Comparison of ENCODE assay signal across 8 cellular contexts in the genomic region with DNA sequence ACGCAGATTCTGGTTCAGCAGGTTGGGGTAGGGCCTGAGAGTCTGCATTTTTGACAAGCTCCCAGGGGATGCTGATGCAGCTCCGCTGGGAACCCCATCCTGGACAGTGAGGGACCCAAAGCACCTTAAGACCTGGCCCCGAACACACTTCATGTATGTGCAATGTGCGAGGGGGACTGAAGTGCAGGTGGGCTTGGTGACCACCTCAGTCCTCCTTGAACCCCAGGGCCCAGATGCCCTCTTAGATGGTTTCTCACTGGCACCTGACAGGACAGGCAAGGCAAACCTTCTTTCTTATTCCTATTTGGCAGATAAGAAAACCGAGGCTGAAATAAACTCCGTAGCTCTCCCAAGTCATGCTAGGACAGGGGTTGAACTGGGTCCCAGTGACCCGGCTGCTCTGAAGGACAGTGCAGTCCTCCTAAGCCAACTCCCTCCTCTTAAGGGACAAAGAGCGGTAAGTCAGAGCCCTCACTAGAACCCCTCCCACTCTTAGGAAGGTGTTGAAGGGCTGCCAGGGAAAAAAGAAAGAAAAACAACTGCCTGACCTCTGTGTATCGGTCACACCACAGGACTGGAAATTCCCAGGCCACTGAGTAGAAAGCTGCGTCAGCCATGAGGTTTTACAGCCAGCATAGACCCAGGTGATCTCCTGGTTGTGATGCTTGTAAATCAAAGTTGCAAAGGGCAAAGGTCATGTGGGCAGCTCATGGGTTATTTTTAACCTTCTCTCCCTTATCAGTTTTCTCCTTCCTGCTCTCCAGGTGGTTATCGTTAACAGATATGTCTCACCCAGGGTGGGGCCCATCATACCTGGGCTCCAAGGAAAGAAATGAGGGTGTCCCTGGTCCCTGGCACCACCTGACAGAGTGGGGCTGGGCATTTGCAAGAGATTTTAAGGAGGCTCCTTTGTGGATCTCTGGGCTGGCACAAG.
A peak's percentile ranks its signal among the peaks of the same experiment; 100 is the strongest.
DNase-seq lines count a peak whose midpoint lies in the region; ATAC-seq, FAIRE-seq and TF ChIP-seq lines count a peak whose summit lies in the region.

No MANE protein-coding gene starts in this region.

- H3K4me2 ChIP-seq in OCI-LY1 (ENCODE audit: low read length), result no peak overlapping the region

- H3K79me2 ChIP-seq in OCI-LY1 (ENCODE audit: insufficient read depth, low read length), result no peaks in the 10 kb centered on the region

- no peak overlapping the region for H2AFZ ChIP-seq in OCI-LY1 (ENCODE audit: low read length)

- H3K9ac ChIP-seq in OCI-LY1 (ENCODE audit: low read length) (no peak overlapping the region), rectal smooth muscle tissue (ENCODE audit: low read length) (no peak overlapping the region)

- no peak overlapping the region for H3K27ac ChIP-seq in HEK293 (ENCODE audit: extremely low read depth, low read depth, low read length)
- peak overlapping the region; percentile 1 for H3K27ac ChIP-seq in OCI-LY1 (ENCODE audit: low read depth, low read length, poor library complexity, severe bottlenecking)
- no peak overlapping the region for H3K27ac ChIP-seq in rectal smooth muscle tissue (ENCODE audit: low read depth, low read length)

- no peak for TF ChIP-seq CTCF in HEK293 (tag by site-specific recombination; IDR thresholded peaks at IDR 0.05)
- TF ChIP-seq CTCF in OCI-LY1 (IDR thresholded peaks at IDR 0.05; ENCODE audit: low read length), result no peak
- TF ChIP-seq CTCF in epithelial cell of esophagus (IDR thresholded peaks at IDR 0.05; ENCODE audit: insufficient read depth, low read depth, low read length, missing control alignments), result no peak
- TF ChIP-seq CTCF in D721Med (IDR thresholded peaks at IDR 0.05; ENCODE audit: insufficient read depth, missing control alignments), result no peak

- H4K20me1 ChIP-seq in OCI-LY1 (ENCODE audit: insufficient read depth, low read length), result no peaks in the 10 kb centered on the region

- CTCF ChIA-PET in HEK293 (lab: Yijun Ruan, JAX), result no interaction called here

- DNase-seq in epithelial cell of esophagus (ENCODE audit: low read depth), result peak; percentile 47
- DNase-seq in D721Med (ENCODE audit: insufficient read length, low spot score), result no peak
- no peak for DNase-seq in amygdala (lab: John Stamatoyannopoulos, UW)
- DNase-seq in effector CD4-positive, alpha-beta T cell, result no peak

- H3K9me3 ChIP-seq in HEK293 (ENCODE audit: control insufficient read depth, insufficient read depth, low read depth, low read length) (no peaks in the 10 kb centered on the region), OCI-LY1 (ENCODE audit: low read length) (no peaks in the 10 kb centered on the region)

- H3K4me1 ChIP-seq in HEK293 (ENCODE audit: control insufficient read depth, insufficient read depth, low read length) (no peaks in the 10 kb centered on the region), OCI-LY1 (ENCODE audit: insufficient read depth, low read length, severe bottlenecking) (peaks cover 36% of the 10 kb centered on the region), rectal smooth muscle tissue (ENCODE audit: control insufficient read depth, insufficient read depth, low read length) (peaks cover 3% of the 10 kb centered on the region)

- H3K27me3 ChIP-seq in OCI-LY1 (ENCODE audit: insufficient read depth, low read length) (no peaks in the 10 kb centered on the region), rectal smooth muscle tissue (ENCODE audit: control insufficient read depth, insufficient read depth, low read length) (no peaks in the 10 kb centered on the region)

- no peaks in the 10 kb centered on the region for H3F3A ChIP-seq in OCI-LY1 (ENCODE audit: insufficient read depth, low read length)

- H3K4me3 ChIP-seq in HEK293 (ENCODE audit: low read depth, low read length) (no peak overlapping the region), OCI-LY1 (ENCODE audit: low read depth, low read length, poor library complexity, severe bottlenecking) (no peak overlapping the region), epithelial cell of esophagus (ENCODE audit: low read length) (no peak overlapping the region), rectal smooth muscle tissue (ENCODE audit: low read length) (peak overlapping the region; percentile 31)

- H3K36me3 ChIP-seq in HEK293 (ENCODE audit: control insufficient read depth in 2 of 2, insufficient read depth in 1 of 2, low read length in 2 of 2), result no peaks in the 10 kb centered on the region
- no peaks in the 10 kb centered on the region for H3K36me3 ChIP-seq in OCI-LY1 (ENCODE audit: insufficient read depth, low read length)
- no peaks in the 10 kb centered on the region for H3K36me3 ChIP-seq in rectal smooth muscle tissue (ENCODE audit: control insufficient read depth, insufficient read depth, low read length)

- no peaks in the 10 kb centered on the region for H3K9me2 ChIP-seq in OCI-LY1 (ENCODE audit: low read depth, low read length)

- no peak for FAIRE-seq in D721Med (lab: Jason Lieb, UNC)

- ATAC-seq in GM18520 (IDR thresholded peaks at IDR 0.05; ENCODE audit: unreplicated experiment), result peak; percentile 95

- POLR2A ChIA-PET in HEK293 (lab: Yijun Ruan, JAX), result no interaction called here

TF ChIP-seq in HEK293, 187 proteins besides CTCF, POLR2A, EP300 and RAD21 (continues in another document):
- 0 out of 2 replicates have a peak, but pooled peaks have one; percentile 36 for TF ChIP-seq GFI1B (tag by site-specific recombination; IDR thresholded peaks at IDR 0.05)
- TF ChIP-seq ZIC2 (tag by site-specific recombination; IDR thresholded peaks at IDR 0.05), result peak; percentile 34
- TF ChIP-seq, protein P1, sequence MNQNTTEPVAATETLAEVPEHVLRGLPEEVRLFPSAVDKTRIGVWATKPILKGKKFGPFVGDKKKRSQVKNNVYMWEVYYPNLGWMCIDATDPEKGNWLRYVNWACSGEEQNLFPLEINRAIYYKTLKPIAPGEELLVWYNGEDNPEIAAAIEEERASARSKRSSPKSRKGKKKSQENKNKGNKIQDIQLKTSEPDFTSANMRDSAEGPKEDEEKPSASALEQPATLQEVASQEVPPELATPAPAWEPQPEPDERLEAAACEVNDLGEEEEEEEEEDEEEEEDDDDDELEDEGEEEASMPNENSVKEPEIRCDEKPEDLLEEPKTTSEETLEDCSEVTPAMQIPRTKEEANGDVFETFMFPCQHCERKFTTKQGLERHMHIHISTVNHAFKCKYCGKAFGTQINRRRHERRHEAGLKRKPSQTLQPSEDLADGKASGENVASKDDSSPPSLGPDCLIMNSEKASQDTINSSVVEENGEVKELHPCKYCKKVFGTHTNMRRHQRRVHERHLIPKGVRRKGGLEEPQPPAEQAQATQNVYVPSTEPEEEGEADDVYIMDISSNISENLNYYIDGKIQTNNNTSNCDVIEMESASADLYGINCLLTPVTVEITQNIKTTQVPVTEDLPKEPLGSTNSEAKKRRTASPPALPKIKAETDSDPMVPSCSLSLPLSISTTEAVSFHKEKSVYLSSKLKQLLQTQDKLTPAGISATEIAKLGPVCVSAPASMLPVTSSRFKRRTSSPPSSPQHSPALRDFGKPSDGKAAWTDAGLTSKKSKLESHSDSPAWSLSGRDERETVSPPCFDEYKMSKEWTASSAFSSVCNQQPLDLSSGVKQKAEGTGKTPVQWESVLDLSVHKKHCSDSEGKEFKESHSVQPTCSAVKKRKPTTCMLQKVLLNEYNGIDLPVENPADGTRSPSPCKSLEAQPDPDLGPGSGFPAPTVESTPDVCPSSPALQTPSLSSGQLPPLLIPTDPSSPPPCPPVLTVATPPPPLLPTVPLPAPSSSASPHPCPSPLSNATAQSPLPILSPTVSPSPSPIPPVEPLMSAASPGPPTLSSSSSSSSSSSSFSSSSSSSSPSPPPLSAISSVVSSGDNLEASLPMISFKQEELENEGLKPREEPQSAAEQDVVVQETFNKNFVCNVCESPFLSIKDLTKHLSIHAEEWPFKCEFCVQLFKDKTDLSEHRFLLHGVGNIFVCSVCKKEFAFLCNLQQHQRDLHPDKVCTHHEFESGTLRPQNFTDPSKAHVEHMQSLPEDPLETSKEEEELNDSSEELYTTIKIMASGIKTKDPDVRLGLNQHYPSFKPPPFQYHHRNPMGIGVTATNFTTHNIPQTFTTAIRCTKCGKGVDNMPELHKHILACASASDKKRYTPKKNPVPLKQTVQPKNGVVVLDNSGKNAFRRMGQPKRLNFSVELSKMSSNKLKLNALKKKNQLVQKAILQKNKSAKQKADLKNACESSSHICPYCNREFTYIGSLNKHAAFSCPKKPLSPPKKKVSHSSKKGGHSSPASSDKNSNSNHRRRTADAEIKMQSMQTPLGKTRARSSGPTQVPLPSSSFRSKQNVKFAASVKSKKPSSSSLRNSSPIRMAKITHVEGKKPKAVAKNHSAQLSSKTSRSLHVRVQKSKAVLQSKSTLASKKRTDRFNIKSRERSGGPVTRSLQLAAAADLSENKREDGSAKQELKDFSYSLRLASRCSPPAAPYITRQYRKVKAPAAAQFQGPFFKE (tag by site-specific recombination; IDR thresholded peaks at IDR 0.05; ENCODE audit: borderline replicate concordance), result no peak
- TF ChIP-seq, protein P2, sequence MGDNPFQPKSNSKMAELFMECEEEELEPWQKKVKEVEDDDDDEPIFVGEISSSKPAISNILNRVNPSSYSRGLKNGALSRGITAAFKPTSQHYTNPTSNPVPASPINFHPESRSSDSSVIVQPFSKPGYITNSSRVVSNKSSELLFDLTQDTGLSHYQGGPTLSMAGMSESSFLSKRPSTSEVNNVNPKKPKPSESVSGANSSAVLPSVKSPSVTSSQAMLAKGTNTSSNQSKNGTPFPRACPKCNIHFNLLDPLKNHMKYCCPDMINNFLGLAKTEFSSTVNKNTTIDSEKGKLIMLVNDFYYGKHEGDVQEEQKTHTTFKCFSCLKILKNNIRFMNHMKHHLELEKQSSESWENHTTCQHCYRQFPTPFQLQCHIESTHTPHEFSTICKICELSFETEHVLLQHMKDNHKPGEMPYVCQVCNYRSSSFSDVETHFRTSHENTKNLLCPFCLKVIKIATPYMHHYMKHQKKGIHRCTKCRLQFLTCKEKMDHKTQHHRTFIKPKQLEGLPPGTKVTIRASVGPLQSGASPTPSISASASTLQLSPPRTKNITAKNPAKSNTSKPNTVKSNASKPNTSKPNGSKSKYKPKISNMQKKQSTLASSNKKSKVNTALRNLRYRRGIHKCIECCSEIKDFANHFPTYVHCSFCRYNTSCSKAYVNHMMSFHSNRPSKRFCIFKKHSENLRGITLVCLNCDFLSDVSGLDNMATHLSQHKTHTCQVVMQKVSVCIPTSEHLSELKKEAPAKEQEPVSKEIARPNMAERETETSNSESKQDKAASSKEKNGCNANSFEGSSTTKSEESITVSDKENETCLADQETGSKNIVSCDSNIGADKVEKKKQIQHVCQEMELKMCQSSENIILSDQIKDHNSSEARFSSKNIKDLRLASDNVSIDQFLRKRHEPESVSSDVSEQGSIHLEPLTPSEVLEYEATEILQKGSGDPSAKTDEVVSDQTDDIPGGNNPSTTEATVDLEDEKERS (tag by site-specific recombination; IDR thresholded peaks at IDR 0.05), result no peak
- TF ChIP-seq TCF7L2 (IDR thresholded peaks at IDR 0.05; ENCODE audit: borderline replicate concordance, low read depth, low read length), result no peak
- no peak for TF ChIP-seq KLF16 (tag by site-specific recombination; IDR thresholded peaks at IDR 0.05)
